ENCODE assay signal across 1 cellular context in the genomic region with DNA sequence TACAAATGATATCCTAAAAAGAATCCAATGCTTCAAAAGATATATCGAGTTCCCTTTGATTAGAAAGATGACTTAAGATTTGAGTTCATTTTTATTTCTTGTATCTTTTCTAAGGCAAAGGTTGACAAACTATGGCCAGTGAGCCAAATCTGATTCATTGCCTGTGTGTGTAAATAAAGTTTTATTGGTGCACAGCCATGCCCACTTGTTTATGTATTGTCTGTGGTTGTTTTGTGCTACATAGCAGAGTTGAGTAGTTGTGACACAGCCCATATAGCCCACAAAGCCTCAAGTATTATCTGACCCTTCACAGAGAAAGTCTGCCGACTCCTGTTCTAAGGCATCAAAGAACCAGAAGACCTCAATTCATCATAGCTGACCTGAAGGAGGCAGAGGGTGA.
TF ChIP-seq lines count a peak whose summit lies in the region.

No MANE protein-coding gene starts in this region.

TF ChIP-seq in GM12878, 131 proteins besides CTCF, POLR2A, EP300 and RAD21 (continued from another document):
- TF ChIP-seq, protein P1, sequence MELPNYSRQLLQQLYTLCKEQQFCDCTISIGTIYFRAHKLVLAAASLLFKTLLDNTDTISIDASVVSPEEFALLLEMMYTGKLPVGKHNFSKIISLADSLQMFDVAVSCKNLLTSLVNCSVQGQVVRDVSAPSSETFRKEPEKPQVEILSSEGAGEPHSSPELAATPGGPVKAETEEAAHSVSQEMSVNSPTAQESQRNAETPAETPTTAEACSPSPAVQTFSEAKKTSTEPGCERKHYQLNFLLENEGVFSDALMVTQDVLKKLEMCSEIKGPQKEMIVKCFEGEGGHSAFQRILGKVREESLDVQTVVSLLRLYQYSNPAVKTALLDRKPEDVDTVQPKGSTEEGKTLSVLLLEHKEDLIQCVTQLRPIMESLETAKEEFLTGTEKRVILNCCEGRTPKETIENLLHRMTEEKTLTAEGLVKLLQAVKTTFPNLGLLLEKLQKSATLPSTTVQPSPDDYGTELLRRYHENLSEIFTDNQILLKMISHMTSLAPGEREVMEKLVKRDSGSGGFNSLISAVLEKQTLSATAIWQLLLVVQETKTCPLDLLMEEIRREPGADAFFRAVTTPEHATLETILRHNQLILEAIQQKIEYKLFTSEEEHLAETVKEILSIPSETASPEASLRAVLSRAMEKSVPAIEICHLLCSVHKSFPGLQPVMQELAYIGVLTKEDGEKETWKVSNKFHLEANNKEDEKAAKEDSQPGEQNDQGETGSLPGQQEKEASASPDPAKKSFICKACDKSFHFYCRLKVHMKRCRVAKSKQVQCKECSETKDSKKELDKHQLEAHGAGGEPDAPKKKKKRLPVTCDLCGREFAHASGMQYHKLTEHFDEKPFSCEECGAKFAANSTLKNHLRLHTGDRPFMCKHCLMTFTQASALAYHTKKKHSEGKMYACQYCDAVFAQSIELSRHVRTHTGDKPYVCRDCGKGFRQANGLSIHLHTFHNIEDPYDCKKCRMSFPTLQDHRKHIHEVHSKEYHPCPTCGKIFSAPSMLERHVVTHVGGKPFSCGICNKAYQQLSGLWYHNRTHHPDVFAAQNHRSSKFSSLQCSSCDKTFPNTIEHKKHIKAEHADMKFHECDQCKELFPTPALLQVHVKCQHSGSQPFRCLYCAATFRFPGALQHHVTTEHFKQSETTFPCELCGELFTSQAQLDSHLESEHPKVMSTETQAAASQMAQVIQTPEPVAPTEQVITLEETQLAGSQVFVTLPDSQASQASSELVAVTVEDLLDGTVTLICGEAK (IDR thresholded peaks at IDR 0.05; ENCODE audit: borderline replicate concordance) = peak; percentile 57
